In the genomic region with DNA sequence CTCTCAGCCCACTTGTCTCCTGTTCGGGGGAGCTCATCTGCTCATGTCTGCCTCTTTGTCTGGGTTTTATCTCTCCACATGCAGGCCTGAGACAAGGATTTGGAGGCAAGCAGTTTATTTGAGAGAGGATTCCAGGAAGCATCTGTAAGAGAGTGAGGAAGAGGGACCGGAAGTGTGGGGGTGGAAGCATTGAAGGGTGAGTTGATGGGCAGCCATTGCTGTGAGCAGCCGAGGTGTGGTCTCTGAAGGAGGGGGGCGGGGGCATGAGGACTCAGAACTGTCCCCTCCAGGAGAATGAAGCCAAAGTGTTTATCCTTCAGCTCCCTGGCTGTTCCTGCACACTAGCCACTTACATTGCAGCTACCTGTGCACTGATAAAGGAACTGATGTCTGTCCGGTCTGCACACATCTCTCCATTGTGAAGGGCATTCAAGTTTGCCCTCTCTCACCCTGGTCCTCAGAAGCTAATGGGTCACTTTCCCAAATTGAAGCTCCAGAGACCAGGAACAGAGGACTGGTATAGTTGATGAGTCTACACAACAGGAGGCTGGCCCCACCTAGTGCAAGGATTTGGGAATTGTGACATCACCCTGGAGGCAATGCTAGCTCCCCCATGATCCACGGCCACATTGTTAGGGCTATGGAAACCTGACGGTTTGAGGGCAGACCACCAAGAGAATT, we compare ENCODE assay signal across 1 cellular context.
TF ChIP-seq lines count a peak whose summit lies in the region.

No MANE protein-coding gene starts in this region.

TF ChIP-seq in GM23338, 12 proteins besides CTCF, POLR2A, EP300 and RAD21 (continued from another document):
- TF ChIP-seq, protein P1, sequence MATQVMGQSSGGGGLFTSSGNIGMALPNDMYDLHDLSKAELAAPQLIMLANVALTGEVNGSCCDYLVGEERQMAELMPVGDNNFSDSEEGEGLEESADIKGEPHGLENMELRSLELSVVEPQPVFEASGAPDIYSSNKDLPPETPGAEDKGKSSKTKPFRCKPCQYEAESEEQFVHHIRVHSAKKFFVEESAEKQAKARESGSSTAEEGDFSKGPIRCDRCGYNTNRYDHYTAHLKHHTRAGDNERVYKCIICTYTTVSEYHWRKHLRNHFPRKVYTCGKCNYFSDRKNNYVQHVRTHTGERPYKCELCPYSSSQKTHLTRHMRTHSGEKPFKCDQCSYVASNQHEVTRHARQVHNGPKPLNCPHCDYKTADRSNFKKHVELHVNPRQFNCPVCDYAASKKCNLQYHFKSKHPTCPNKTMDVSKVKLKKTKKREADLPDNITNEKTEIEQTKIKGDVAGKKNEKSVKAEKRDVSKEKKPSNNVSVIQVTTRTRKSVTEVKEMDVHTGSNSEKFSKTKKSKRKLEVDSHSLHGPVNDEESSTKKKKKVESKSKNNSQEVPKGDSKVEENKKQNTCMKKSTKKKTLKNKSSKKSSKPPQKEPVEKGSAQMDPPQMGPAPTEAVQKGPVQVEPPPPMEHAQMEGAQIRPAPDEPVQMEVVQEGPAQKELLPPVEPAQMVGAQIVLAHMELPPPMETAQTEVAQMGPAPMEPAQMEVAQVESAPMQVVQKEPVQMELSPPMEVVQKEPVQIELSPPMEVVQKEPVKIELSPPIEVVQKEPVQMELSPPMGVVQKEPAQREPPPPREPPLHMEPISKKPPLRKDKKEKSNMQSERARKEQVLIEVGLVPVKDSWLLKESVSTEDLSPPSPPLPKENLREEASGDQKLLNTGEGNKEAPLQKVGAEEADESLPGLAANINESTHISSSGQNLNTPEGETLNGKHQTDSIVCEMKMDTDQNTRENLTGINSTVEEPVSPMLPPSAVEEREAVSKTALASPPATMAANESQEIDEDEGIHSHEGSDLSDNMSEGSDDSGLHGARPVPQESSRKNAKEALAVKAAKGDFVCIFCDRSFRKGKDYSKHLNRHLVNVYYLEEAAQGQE (IDR thresholded peaks at IDR 0.05; ENCODE audit: unreplicated experiment): no peak
- no peak for TF ChIP-seq POLR2AphosphoS5 (IDR thresholded peaks at IDR 0.05; ENCODE audit: low read depth)
- no peak for TF ChIP-seq JUNB (IDR thresholded peaks at IDR 0.05; ENCODE audit: unreplicated experiment)
- TF ChIP-seq STAT1 (IDR thresholded peaks at IDR 0.05; ENCODE audit: unreplicated experiment): no peak
- no peak for TF ChIP-seq NANOG (IDR thresholded peaks at IDR 0.05; ENCODE audit: borderline replicate concordance)
- TF ChIP-seq, protein P2, sequence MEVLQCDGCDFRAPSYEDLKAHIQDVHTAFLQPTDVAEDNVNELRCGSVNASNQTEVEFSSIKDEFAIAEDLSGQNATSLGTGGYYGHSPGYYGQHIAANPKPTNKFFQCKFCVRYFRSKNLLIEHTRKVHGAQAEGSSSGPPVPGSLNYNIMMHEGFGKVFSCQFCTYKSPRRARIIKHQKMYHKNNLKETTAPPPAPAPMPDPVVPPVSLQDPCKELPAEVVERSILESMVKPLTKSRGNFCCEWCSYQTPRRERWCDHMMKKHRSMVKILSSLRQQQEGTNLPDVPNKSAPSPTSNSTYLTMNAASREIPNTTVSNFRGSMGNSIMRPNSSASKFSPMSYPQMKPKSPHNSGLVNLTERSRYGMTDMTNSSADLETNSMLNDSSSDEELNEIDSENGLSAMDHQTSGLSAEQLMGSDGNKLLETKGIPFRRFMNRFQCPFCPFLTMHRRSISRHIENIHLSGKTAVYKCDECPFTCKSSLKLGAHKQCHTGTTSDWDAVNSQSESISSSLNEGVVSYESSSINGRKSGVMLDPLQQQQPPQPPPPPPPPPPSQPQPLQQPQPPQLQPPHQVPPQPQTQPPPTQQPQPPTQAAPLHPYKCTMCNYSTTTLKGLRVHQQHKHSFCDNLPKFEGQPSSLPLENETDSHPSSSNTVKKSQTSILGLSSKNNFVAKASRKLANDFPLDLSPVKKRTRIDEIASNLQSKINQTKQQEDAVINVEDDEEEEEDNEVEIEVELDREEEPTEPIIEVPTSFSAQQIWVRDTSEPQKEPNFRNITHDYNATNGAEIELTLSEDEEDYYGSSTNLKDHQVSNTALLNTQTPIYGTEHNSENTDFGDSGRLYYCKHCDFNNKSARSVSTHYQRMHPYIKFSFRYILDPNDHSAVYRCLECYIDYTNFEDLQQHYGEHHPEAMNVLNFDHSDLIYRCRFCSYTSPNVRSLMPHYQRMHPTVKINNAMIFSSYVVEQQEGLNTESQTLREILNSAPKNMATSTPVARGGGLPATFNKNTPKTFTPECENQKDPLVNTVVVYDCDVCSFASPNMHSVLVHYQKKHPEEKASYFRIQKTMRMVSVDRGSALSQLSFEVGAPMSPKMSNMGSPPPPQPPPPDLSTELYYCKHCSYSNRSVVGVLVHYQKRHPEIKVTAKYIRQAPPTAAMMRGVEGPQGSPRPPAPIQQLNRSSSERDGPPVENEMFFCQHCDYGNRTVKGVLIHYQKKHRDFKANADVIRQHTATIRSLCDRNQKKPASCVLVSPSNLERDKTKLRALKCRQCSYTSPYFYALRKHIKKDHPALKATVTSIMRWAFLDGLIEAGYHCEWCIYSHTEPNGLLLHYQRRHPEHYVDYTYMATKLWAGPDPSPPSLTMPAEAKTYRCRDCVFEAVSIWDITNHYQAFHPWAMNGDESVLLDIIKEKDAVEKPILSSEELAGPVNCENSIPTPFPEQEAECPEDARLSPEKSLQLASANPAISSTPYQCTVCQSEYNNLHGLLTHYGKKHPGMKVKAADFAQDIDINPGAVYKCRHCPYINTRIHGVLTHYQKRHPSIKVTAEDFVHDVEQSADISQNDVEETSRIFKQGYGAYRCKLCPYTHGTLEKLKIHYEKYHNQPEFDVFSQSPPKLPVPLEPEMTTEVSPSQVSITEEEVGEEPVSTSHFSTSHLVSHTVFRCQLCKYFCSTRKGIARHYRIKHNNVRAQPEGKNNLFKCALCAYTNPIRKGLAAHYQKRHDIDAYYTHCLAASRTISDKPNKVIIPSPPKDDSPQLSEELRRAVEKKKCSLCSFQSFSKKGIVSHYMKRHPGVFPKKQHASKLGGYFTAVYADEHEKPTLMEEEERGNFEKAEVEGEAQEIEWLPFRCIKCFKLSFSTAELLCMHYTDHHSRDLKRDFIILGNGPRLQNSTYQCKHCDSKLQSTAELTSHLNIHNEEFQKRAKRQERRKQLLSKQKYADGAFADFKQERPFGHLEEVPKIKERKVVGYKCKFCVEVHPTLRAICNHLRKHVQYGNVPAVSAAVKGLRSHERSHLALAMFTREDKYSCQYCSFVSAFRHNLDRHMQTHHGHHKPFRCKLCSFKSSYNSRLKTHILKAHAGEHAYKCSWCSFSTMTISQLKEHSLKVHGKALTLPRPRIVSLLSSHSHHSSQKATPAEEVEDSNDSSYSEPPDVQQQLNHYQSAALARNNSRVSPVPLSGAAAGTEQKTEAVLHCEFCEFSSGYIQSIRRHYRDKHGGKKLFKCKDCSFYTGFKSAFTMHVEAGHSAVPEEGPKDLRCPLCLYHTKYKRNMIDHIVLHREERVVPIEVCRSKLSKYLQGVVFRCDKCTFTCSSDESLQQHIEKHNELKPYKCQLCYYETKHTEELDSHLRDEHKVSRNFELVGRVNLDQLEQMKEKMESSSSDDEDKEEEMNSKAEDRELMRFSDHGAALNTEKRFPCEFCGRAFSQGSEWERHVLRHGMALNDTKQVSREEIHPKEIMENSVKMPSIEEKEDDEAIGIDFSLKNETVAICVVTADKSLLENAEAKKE (CRISPR knock-in tag; IDR thresholded peaks at IDR 0.05): no peak
- no peak for TF ChIP-seq ZNF114 (CRISPR knock-in tag; IDR thresholded peaks at IDR 0.05)
- TF ChIP-seq, protein P3, sequence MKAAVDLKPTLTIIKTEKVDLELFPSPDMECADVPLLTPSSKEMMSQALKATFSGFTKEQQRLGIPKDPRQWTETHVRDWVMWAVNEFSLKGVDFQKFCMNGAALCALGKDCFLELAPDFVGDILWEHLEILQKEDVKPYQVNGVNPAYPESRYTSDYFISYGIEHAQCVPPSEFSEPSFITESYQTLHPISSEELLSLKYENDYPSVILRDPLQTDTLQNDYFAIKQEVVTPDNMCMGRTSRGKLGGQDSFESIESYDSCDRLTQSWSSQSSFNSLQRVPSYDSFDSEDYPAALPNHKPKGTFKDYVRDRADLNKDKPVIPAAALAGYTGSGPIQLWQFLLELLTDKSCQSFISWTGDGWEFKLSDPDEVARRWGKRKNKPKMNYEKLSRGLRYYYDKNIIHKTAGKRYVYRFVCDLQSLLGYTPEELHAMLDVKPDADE (IDR thresholded peaks at IDR 0.05): no peak
TF ChIP-seq in GM23338: peak in this region for 0.
